In genomic region chr2:178865121-178865520, GRCh38 we compare ENCODE assay signal across 19 cellular contexts. TPM values are rescaled to one million over a fixed set of nuclear protein-coding genes. Genes with fewer than 3 reads are reported as not detected.
DNase-seq lines count a peak whose midpoint lies in the region; TF ChIP-seq lines count a peak whose summit lies in the region.
"Had no signal": no experiment of that assay in that cellular context is flagged by ENCODE, and none has a peak within 500 bp of the region (broad histone marks: within the 10 kb centered on the region; RNA-seq: fewer than 3 reads in every experiment).

No MANE protein-coding gene starts in this region.

- H3K27me3 ChIP-seq in SK-N-SH (ENCODE audit: insufficient read depth) (no peaks in the 10 kb centered on the region), cardiac muscle cell (no peaks in the 10 kb centered on the region)
- H3K27me3 ChIP-seq: vagina had no signal

- H3K9me3 ChIP-seq in SK-N-SH (no peaks in the 10 kb centered on the region), cardiac muscle cell (ENCODE audit: low read depth) (no peaks in the 10 kb centered on the region)
- H3K9me3 ChIP-seq: HAP-1, vagina had no signal

- no peaks in the 10 kb centered on the region for H3K9me2 ChIP-seq in SK-N-SH

- DNase-seq in GM03348 (ENCODE audit: low spot score) (peak; percentile 16), SK-N-SH (no peak), cardiac muscle cell (ENCODE audit: low read depth in 1 of 2, low spot score in 1 of 2) (peak in 1 of 2 donors; percentile 59), renal cortical epithelial cell (ENCODE audit: low read depth) (peak; percentile 41), occipital lobe (lab: John Stamatoyannopoulos, UW) (no peak), hepatic stellate cell (ENCODE audit: low spot score) (no peak), DMS153 treated with DMSO at 0.1 percent for 48 hours (lab: John Stamatoyannopoulos, UW; ENCODE audit: unreplicated experiment) (no peak)
- DNase-seq in effector CD8-positive, alpha-beta T cell (lab: John Stamatoyannopoulos, UW), result no peak
- DNase-seq: activated B cell treated with CpG ODN at 0.5 μM for 24 hours; activated gamma-delta T cell treated with Interleukin-2 at 50 U/mL for 16 hours; DMS153; midbrain; nucleus accumbens; stimulated activated naive B cell treated with anti-CD40 and anti-IgM and Interleukin-4, amounts not matched to agents 10 μg/mL and 1 μg/mL and 100 μg/mL, for 72 hours; T-helper 1 cell had no signal

- H3K4me1 ChIP-seq in SK-N-SH (ENCODE audit: control insufficient read depth in 1 of 2, insufficient read depth in 2 of 2, low read depth in 1 of 2, low read length in 1 of 2), result peaks cover 8 to 24% of the 10 kb centered on the region in 2 experiments
- H3K4me1 ChIP-seq in cardiac muscle cell (ENCODE audit: low read depth), result peaks cover 38% of the 10 kb centered on the region
- H3K4me1 ChIP-seq: HAP-1, vagina had no signal

- peak in 1 of 2 experiments; percentile 55; a peak in 1 of 4 replicates for TF ChIP-seq EP300 in SK-N-SH (IDR thresholded peaks at IDR 0.05; ENCODE audit: borderline replicate concordance in 1 of 2, low read depth in 1 of 2, low read length in 1 of 2)

- H3K79me2 ChIP-seq in SK-N-SH (ENCODE audit: insufficient read depth), result no peaks in the 10 kb centered on the region

- H3K4me3 ChIP-seq in SK-N-SH (ENCODE audit: low read depth in 2 of 2, low read length in 1 of 2) (no peak overlapping the region), cardiac muscle cell (no peak overlapping the region)
- H3K4me3 ChIP-seq: HAP-1, K562, vagina had no signal

- no peak for TF ChIP-seq CTCF in SK-N-SH (IDR thresholded peaks at IDR 0.05)
- TF ChIP-seq CTCF in cardiac muscle cell (IDR thresholded peaks at IDR 0.05; ENCODE audit: low read depth, low read length), result no peak

- peak overlapping the region; percentile 15; the same call in 1 of the 2 replicates for H3K9ac ChIP-seq in SK-N-SH

- CTCF ChIA-PET in SK-N-SH (lab: Yijun Ruan, JAX), result interaction anchor here (0.8 to 1.9 kb wide), 2 partner anchors 26 kb away, joined by 3 to 5 read pairs; no protein-coding TSS in a partner anchor

- WGBS in SK-N-SH (ENCODE audit: low lambda C conversion rate), result 3% methylated on average over 2 of the region's 2 CpGs

- H3F3A ChIP-seq in SK-N-SH (replicated peaks; ENCODE audit: insufficient read depth), result peaks cover 16% of the 10 kb centered on the region

- no peak for TF ChIP-seq RAD21 in SK-N-SH (IDR thresholded peaks at IDR 0.05; ENCODE audit: low read length)

- H3K4me2 ChIP-seq in SK-N-SH, result peak overlapping the region; percentile 62

- POLR2A ChIA-PET in SK-N-SH (lab: Yijun Ruan, JAX), result no interaction called here

- H3K36me3 ChIP-seq in SK-N-SH (replicated peaks in 1 of 2; ENCODE audit: control insufficient read depth in 1 of 2, insufficient read depth in 2 of 2, low read length in 1 of 2), result no peaks in the 10 kb centered on the region
- peaks cover 64% of the 10 kb centered on the region for H3K36me3 ChIP-seq in cardiac muscle cell
- H3K36me3 ChIP-seq: HAP-1, vagina had no signal

- peak overlapping the region; percentile 54; the same call in 1 of the 2 replicates for H2AFZ ChIP-seq in SK-N-SH (ENCODE audit: low read depth)

- H4K20me1 ChIP-seq in SK-N-SH (ENCODE audit: insufficient read depth), result no peaks in the 10 kb centered on the region

- H3K27ac ChIP-seq in SK-N-SH (ENCODE audit: low read depth in 2 of 2, low read length in 1 of 2) (peak overlapping the region in 1 of 2 experiments; percentile 80; a peak in 3 of 4 replicates), cardiac muscle cell (peak overlapping the region; percentile 93)
- H3K27ac ChIP-seq: vagina had no signal

TF ChIP-seq in SK-N-SH, 30 proteins besides CTCF, POLR2A, EP300 and RAD21 (continues in another document):
- TF ChIP-seq SIN3A (IDR thresholded peaks at IDR 0.05; ENCODE audit: borderline replicate concordance, low read depth, low read length) (no peak), RCOR1 (IDR thresholded peaks at IDR 0.05; ENCODE audit: low read length) (no peak), USF2 (IDR thresholded peaks at IDR 0.05; ENCODE audit: borderline replicate concordance, low read depth, low read length) (no peak), SMC3 (IDR thresholded peaks at IDR 0.05; ENCODE audit: low read depth, low read length) (no peak), ELF1 (IDR thresholded peaks at IDR 0.05) (no peak), POLR2AphosphoS5 (IDR thresholded peaks at IDR 0.05; ENCODE audit: low read depth, low read length) (no peak; the same call in 1 of the 2 replicates), PBX3 (IDR thresholded peaks at IDR 0.05) (peak; percentile 32; the same call in 1 of the 2 replicates), MXI1 (IDR thresholded peaks at IDR 0.05; ENCODE audit: low read depth, low read length) (no peak), TCF12 (IDR thresholded peaks at IDR 0.05) (peak; percentile 61), MEF2A (IDR thresholded peaks at IDR 0.05; ENCODE audit: borderline replicate concordance, low read depth) (peak; percentile 99), YY1 (IDR thresholded peaks at IDR 0.05; ENCODE audit: low read depth) (no peak), RFX5 (IDR thresholded peaks at IDR 0.05; ENCODE audit: low read length) (no peak), TEAD4 (IDR thresholded peaks at IDR 0.05; ENCODE audit: borderline replicate concordance, insufficient read depth) (no peak), RXRA (IDR thresholded peaks at IDR 0.05; ENCODE audit: borderline replicate concordance, low read depth) (peak; percentile 87; the same call in 1 of the 2 replicates), GABPA (IDR thresholded peaks at IDR 0.05; ENCODE audit: low read depth) (no peak), USF1 (IDR thresholded peaks at IDR 0.05; ENCODE audit: borderline replicate concordance, low read depth) (no peak), NRF1 (IDR thresholded peaks at IDR 0.05; ENCODE audit: low read depth, low read length) (no peak), EZH2phosphoT487 (IDR thresholded peaks at IDR 0.05; ENCODE audit: borderline replicate concordance, low read depth) (no peak), GATA2 (CRISPR knock-in tag; IDR thresholded peaks at IDR 0.05) (no peak), TAF1 (IDR thresholded peaks at IDR 0.05; ENCODE audit: borderline replicate concordance, low read depth, low read length) (no peak), FOXJ3 (CRISPR knock-in tag; IDR thresholded peaks at IDR 0.05) (no peak), FOXM1 (IDR thresholded peaks at IDR 0.05; ENCODE audit: low read depth) (no peak), MAX (IDR thresholded peaks at IDR 0.05; ENCODE audit: low read depth) (peak; percentile 43; the same call in 1 of the 2 replicates), FOSL2 (IDR thresholded peaks at IDR 0.05; ENCODE audit: borderline replicate concordance, low read depth) (peak; percentile 79), NFIC (IDR thresholded peaks at IDR 0.05; ENCODE audit: borderline replicate concordance) (no peak; the same call in none of the 2 replicates), JUND (IDR thresholded peaks at IDR 0.05) (peak; percentile 64), IRF3 (IDR thresholded peaks at IDR 0.05; ENCODE audit: low read depth, low read length) (no peak)

RNA-seq across cellular contexts. Expression of gene TTN, which starts 57.9 kb away (rescaled TPM):
- polyA plus RNA-seq in SK-N-SH (2012; rRNA removed) (under 0.01 and 0.08 TPM in 2 replicates), cardiac muscle cell (1,208 and 1,558 TPM in 2 replicates)
- polyA plus RNA-seq in SK-N-SH (2012; cell fraction: cytosol; rRNA removed), result under 0.01 and 0.08 TPM in 2 replicates
- 0.11 and 0.13 TPM in 2 replicates for polyA plus RNA-seq in SK-N-SH (2012; cell fraction: nucleus; rRNA removed)
- total RNA-seq in cardiac muscle cell (473 and 1,214 TPM in 2 replicates), renal cortical epithelial cell (under 0.01 and 0.05 TPM in 2 replicates), occipital lobe (3.7 TPM)
- polyA plus RNA-seq: BJ had no signal

Comparison
In these comparisons a context has a peak if more than half of its experiments do, and no peak if none do; other contexts are left out.
1. DNase-seq: peak in GM03348 (single experiment) and renal cortical epithelial cell (single experiment); none in SK-N-SH (single experiment), occipital lobe (single experiment), hepatic stellate cell (single experiment), DMS153 treated with DMSO at 0.1 percent for 48 hours (single experiment) and effector CD8-positive, alpha-beta T cell (single experiment).
2. RNA of gene TTN, which starts 57.9 kb away (total RNA-seq): 473 to 1,214 TPM in cardiac muscle cell; 3.7 TPM in occipital lobe (single experiment) and under 0.01 to 0.05 TPM in renal cortical epithelial cell; every median in the first group is over 10 times any median in the second.